ENCODE assay signal across 8 cellular contexts in genomic region chr14:93116676-93117200, GRCh38. TPM values are rescaled to one million over a fixed set of nuclear protein-coding genes. Genes with fewer than 3 reads are reported as not detected.
A peak's percentile ranks its signal among the peaks of the same experiment; 100 is the strongest.
DNase-seq lines count a peak whose midpoint lies in the region; ATAC-seq, FAIRE-seq and TF ChIP-seq lines count a peak whose summit lies in the region.

No MANE protein-coding gene starts in this region.

- no peaks in the 10 kb centered on the region for H3K9me3 ChIP-seq in CD4-positive, CD25-positive, alpha-beta regulatory T cell (ENCODE audit: control insufficient read depth in 2 of 2, low read length in 2 of 2)
- H3K9me3 ChIP-seq in OCI-LY3 (ENCODE audit: insufficient read depth, low read length), result no peaks in the 10 kb centered on the region
- H3K9me3 ChIP-seq in H1 (ENCODE audit: insufficient read depth in 2 of 2, low read depth in 1 of 2, low read length in 1 of 2), result no peaks in the 10 kb centered on the region
- H3K9me3 ChIP-seq in osteoblast (ENCODE audit: low read depth, low read length), result no peaks in the 10 kb centered on the region
- H3K9me3 ChIP-seq in aorta (ENCODE audit: control insufficient read depth, low read length), result no peaks in the 10 kb centered on the region

- H3K27me3 Mint-ChIP-seq in CD4-positive, CD25-positive, alpha-beta regulatory T cell, result peaks cover 15% of the 10 kb centered on the region

- H3K4me3 Mint-ChIP-seq in CD4-positive, CD25-positive, alpha-beta regulatory T cell, result peak overlapping the region; percentile 79 to 85 (median 82)

- H3K27me3 ChIP-seq in CD4-positive, CD25-positive, alpha-beta regulatory T cell (ENCODE audit: control insufficient read depth, insufficient read depth, low read length), result no peaks in the 10 kb centered on the region
- H3K27me3 ChIP-seq in OCI-LY3 (ENCODE audit: low read depth, low read length) (no peaks in the 10 kb centered on the region), H1 (replicated peaks in 1 of 4; ENCODE audit: control insufficient read depth in 3 of 4, extremely low read depth in 1 of 4, insufficient read depth in 3 of 4, low read length in 3 of 4) (no peaks in the 10 kb centered on the region), osteoblast (ENCODE audit: insufficient read depth, low read length) (no peaks in the 10 kb centered on the region), aorta (ENCODE audit: control insufficient read depth in 1 of 2, insufficient read depth in 2 of 2, low read length in 1 of 2) (no peaks in the 10 kb centered on the region)

- H4K8ac ChIP-seq in H1 (ENCODE audit: extremely low read depth, insufficient read depth, low read length), result no peak overlapping the region

- H3K9ac ChIP-seq in OCI-LY3 (ENCODE audit: low read length) (peak overlapping the region; percentile 90), H1 (replicated peaks in 1 of 4; ENCODE audit: extremely low read depth in 1 of 4, low read depth in 3 of 4, low read length in 3 of 4) (peak overlapping the region in 2 of 4 experiments; percentile 39 to 46; a peak in 2 of 7 replicates)

- no peak overlapping the region for H4K91ac ChIP-seq in H1 (replicated peaks; ENCODE audit: insufficient read length, low read length)

- ATAC-seq in CD4-positive, CD25-positive, alpha-beta regulatory T cell (ENCODE audit: low read depth in 2 of 2), result no peak
- ATAC-seq in aorta (ENCODE audit: low FRiP score), result no peak
- no peak for ATAC-seq in HG03342 (IDR thresholded peaks at IDR 0.05; ENCODE audit: unreplicated experiment)

- no peak overlapping the region for H2BK120ac ChIP-seq in H1 (replicated peaks; ENCODE audit: low read depth, low read length)

- H3K36me3 ChIP-seq in CD4-positive, CD25-positive, alpha-beta regulatory T cell (ENCODE audit: control insufficient read depth, insufficient read depth, low read length), result no peaks in the 10 kb centered on the region
- H3K36me3 ChIP-seq in OCI-LY3 (replicated peaks; ENCODE audit: low read depth, low read length) (no peaks in the 10 kb centered on the region), H1 (ENCODE audit: control insufficient read depth in 2 of 4, insufficient read depth in 4 of 4, low read length in 3 of 4) (no peaks in the 10 kb centered on the region), osteoblast (ENCODE audit: insufficient read depth, low read length) (no peaks in the 10 kb centered on the region), aorta (ENCODE audit: control insufficient read depth in 1 of 2, insufficient read depth in 2 of 2, low read length in 1 of 2) (no peaks in the 10 kb centered on the region)

- no peak overlapping the region for H2AK5ac ChIP-seq in H1 (ENCODE audit: low read depth, low read length)

- no peak for TF ChIP-seq POLR2A in H1 (IDR thresholded peaks at IDR 0.05; ENCODE audit: control extremely low read depth in 1 of 2, low read depth in 2 of 2, low read length in 2 of 2)

- H3K36me3 Mint-ChIP-seq in CD4-positive, CD25-positive, alpha-beta regulatory T cell, result no peaks in the 10 kb centered on the region

- no peak overlapping the region for H4K5ac ChIP-seq in H1 (ENCODE audit: insufficient read length, low read depth, low read length)

- no peak overlapping the region for H3K14ac ChIP-seq in H1 (ENCODE audit: insufficient read length)

- H3K4me1 Mint-ChIP-seq in CD4-positive, CD25-positive, alpha-beta regulatory T cell, result peaks cover 8 to 33% (median 18%) of the 10 kb centered on the region in 4 donors

- peak overlapping the region; percentile 71 for H3K18ac ChIP-seq in H1 (ENCODE audit: extremely low read depth, low read length)

- H2AFZ ChIP-seq in OCI-LY3 (ENCODE audit: low read depth, low read length) (peak overlapping the region; percentile 77; the same call in 1 of the 2 replicates), H1 (ENCODE audit: low read length) (peak overlapping the region; percentile 24), osteoblast (ENCODE audit: low read length) (peak overlapping the region; percentile 90)

- CTCF ChIA-PET in H1 (lab: Charles Lee; ENCODE audit: partially characterized antibody), result interaction anchor here (0.6 to 3.7 kb wide), 15 partner anchors 9 to 282 kb away, joined by 3 to 24 read pairs (median 4); no protein-coding TSS in a partner anchor

- DNase-seq in CD4-positive, CD25-positive, alpha-beta regulatory T cell, result no peak
- DNase-seq in H1 (ENCODE audit: low read depth in 1 of 2, low spot score in 2 of 2) (no peak), osteoblast (ENCODE audit: insufficient read length, low spot score, missing footprints) (no peak), aorta (no peak), DMS114 treated with DMSO at 0.1 percent for 48 hours (lab: John Stamatoyannopoulos, UW; ENCODE audit: unreplicated experiment) (no peak), middle frontal gyrus (ENCODE audit: extremely low spot score, low spot score) (no peak)

- peaks cover 36% of the 10 kb centered on the region for H3K4me1 ChIP-seq in CD4-positive, CD25-positive, alpha-beta regulatory T cell (ENCODE audit: control insufficient read depth, insufficient read depth, low read length, poor library complexity, severe bottlenecking)
- H3K4me1 ChIP-seq in OCI-LY3 (ENCODE audit: low read length) (peaks cover 32% of the 10 kb centered on the region), H1 (replicated peaks in 1 of 4; ENCODE audit: control insufficient read depth in 3 of 4, insufficient read depth in 4 of 4, low read length in 3 of 4) (peaks cover 8 to 11% (median 9%) of the 10 kb centered on the region in 4 experiments), osteoblast (ENCODE audit: insufficient read depth, low read length) (peaks cover 20% of the 10 kb centered on the region), aorta (ENCODE audit: control insufficient read depth in 1 of 2, insufficient read depth in 2 of 2, low read length in 2 of 2) (no peaks in the 10 kb centered on the region)

- H3K79me1 ChIP-seq in H1 (ENCODE audit: low read depth, low read length), result peaks cover 2% of the 10 kb centered on the region; the same call in 1 of the 2 replicates

- WGBS in H1 (ENCODE audit: extremely low coverage in 1 of 2, insufficient coverage in 1 of 2, insufficient read length in 1 of 2, insufficient replicate concordance in 2 of 2, low coverage in 1 of 2, low lambda C conversion rate in 2 of 2, missing lambda C conversion rate in 1 of 2), 2 experiments, result 87% methylated on average over 11 of the region's 11 CpGs; no CpG with 5 or more reads in 1 of the 2 experiments
- 92 to 95% methylated on average over 11 of the region's 11 CpGs for WGBS in aorta, 2 donors

- POLR2A ChIA-PET in H1 (lab: Charles Lee; ENCODE audit: partially characterized antibody), result interaction anchor here (1.1 to 2.2 kb wide), 3 partner anchors 10 to 17 kb away, joined by 3 to 7 read pairs (median 5); no protein-coding TSS in a partner anchor

- intact Hi-C loops in aorta (cut with DNase I), result no loop called here

- peaks cover 11% of the 10 kb centered on the region for H3K23me2 ChIP-seq in H1 (ENCODE audit: low read depth, low read length)

- no peak for TF ChIP-seq RAD21 in H1 (IDR thresholded peaks at IDR 0.05 in 1 of 2, conservative IDR thresholded peaks at IDR 0.05 in 1 of 2; ENCODE audit: low read depth in 2 of 2, low read length in 2 of 2)

- H3K9me3 Mint-ChIP-seq in CD4-positive, CD25-positive, alpha-beta regulatory T cell, result peaks cover 0 to 2% (median 0%) of the 10 kb centered on the region in 7 donors

- TF ChIP-seq CTCF in OCI-LY3 (IDR thresholded peaks at IDR 0.05; ENCODE audit: low read depth, low read length) (no peak), H1 (IDR thresholded peaks at IDR 0.05; ENCODE audit: control extremely low read depth in 1 of 3, insufficient read depth in 1 of 3, low read depth in 1 of 3, low read length in 3 of 3) (no peak), osteoblast (IDR thresholded peaks at IDR 0.05; ENCODE audit: extremely low read depth, low read depth, low read length) (no peak)

- H3K4me2 ChIP-seq in OCI-LY3 (ENCODE audit: low read length), result peak overlapping the region; percentile 99
- H3K4me2 ChIP-seq in H1 (ENCODE audit: insufficient read depth in 1 of 2, low read depth in 2 of 2, low read length in 2 of 2), result peak overlapping the region; percentile 76 to 81
- H3K4me2 ChIP-seq in osteoblast (ENCODE audit: insufficient read depth, low read length), result peak overlapping the region; percentile 88

- FAIRE-seq in H1 (lab: Jason Lieb, UNC), result no peak

- H2BK5ac ChIP-seq in H1 (ENCODE audit: low read depth, low read length), result no peak overlapping the region

- H3K4ac ChIP-seq in H1 (replicated peaks; ENCODE audit: insufficient read length, low read depth, low read length), result no peak overlapping the region

- peak overlapping the region; percentile 62 for H3K4me3 ChIP-seq in CD4-positive, CD25-positive, alpha-beta regulatory T cell (ENCODE audit: low read depth, low read length)
- peak overlapping the region; percentile 89 for H3K4me3 ChIP-seq in OCI-LY3 (ENCODE audit: low read length)
- peak overlapping the region; percentile 64 to 94 (median 80); a peak in 6 of 8 replicates for H3K4me3 ChIP-seq in H1 (ENCODE audit: extremely low read depth in 1 of 4, insufficient read depth in 2 of 4, low read depth in 3 of 4, low read length in 4 of 4)
- H3K4me3 ChIP-seq in osteoblast (ENCODE audit: insufficient read depth, low read length), result peak overlapping the region; percentile 77
- H3K4me3 ChIP-seq in aorta (ENCODE audit: low read length in 2 of 2), result no peak overlapping the region

- H3K27ac Mint-ChIP-seq in CD4-positive, CD25-positive, alpha-beta regulatory T cell, result peak overlapping the region in 1 of 3 donors; percentile 44

- H3K23ac ChIP-seq in H1 (ENCODE audit: insufficient read length), result no peak overlapping the region

- TF ChIP-seq EP300 in H1 (IDR thresholded peaks at IDR 0.05; ENCODE audit: borderline replicate concordance in 1 of 2, low read depth in 2 of 2, low read length in 2 of 2), result no peak

- H4K20me1 ChIP-seq in OCI-LY3 (ENCODE audit: insufficient read depth, low read length) (peaks cover 4% of the 10 kb centered on the region; the same call in 1 of the 2 replicates), H1 (replicated peaks in 1 of 2; ENCODE audit: control insufficient read depth in 1 of 2, insufficient read depth in 2 of 2, low read length in 2 of 2) (peaks cover 6 to 8% of the 10 kb centered on the region in 2 experiments), osteoblast (ENCODE audit: insufficient read depth, low read length) (peaks cover 18% of the 10 kb centered on the region)

- H3K27ac ChIP-seq in CD4-positive, CD25-positive, alpha-beta regulatory T cell (ENCODE audit: insufficient read depth, low read length, poor library complexity, severe bottlenecking), result peak overlapping the region; percentile 75
- H3K27ac ChIP-seq in OCI-LY3 (ENCODE audit: low read length), result peak overlapping the region; percentile 66
- H3K27ac ChIP-seq in H1 (ENCODE audit: low read depth, low read length), result no peak overlapping the region
- H3K27ac ChIP-seq in osteoblast (ENCODE audit: low read depth, low read length), result no peak overlapping the region
- peak overlapping the region in 1 of 2 donors; percentile 13 for H3K27ac ChIP-seq in aorta (ENCODE audit: low read depth in 1 of 2, low read length in 2 of 2)

- H3K79me2 ChIP-seq in OCI-LY3 (ENCODE audit: low read length), result peaks cover 10% of the 10 kb centered on the region; the same call in 1 of the 2 replicates
- peaks cover 4 to 29% of the 10 kb centered on the region in 2 experiments; a peak in 3 of 4 replicates for H3K79me2 ChIP-seq in H1 (ENCODE audit: control insufficient read depth in 1 of 2, insufficient read depth in 2 of 2, low read length in 2 of 2)
- no peaks in the 10 kb centered on the region for H3K79me2 ChIP-seq in osteoblast (ENCODE audit: insufficient read depth, low read length)

- H2BK20ac ChIP-seq in H1 (ENCODE audit: low read length), result no peak overlapping the region

- no peak overlapping the region for H3K56ac ChIP-seq in H1 (replicated peaks; ENCODE audit: insufficient read length, low read depth, low read length)

- peak overlapping the region; percentile 29; the same call in 1 of the 2 replicates for H2BK12ac ChIP-seq in H1 (ENCODE audit: low read depth, low read length)

- H2BK15ac ChIP-seq in H1 (ENCODE audit: low read length), result 0 out of 2 replicates have a peak overlapping the region, but pooled peaks have one; percentile 2

RNA-seq across cellular contexts. Expression of gene ITPK1, which starts 1.0 kb away (rescaled TPM):
- 54.1 TPM for total RNA-seq in CD4-positive, CD25-positive, alpha-beta regulatory T cell
- 10 to 100 TPM; 19.5 to 24.5 (median 21.3) TPM for polyA plus RNA-seq in CD4-positive, CD25-positive, alpha-beta regulatory T cell
- 143 and 148 TPM in 2 replicates for total RNA-seq in H1 (2021; fragmentation: NEBNext Ultra II Directional; extraction: Animal tissue kit (Norgen Biotek cat#: 25700))
- polyA plus RNA-seq in H1 (2011; rRNA removed) (108 and 114 TPM in 2 replicates), aorta (10 to 100 TPM; 39.7 to 57.5 TPM)
- 87.6 TPM for polyA plus RNA-seq in H1 (2011; cell fraction: cytosol; rRNA removed)
- polyA plus RNA-seq in H1 (2011; cell fraction: nucleus; rRNA removed), result 123 TPM
- polyA plus RNA-seq in H1 (2012, experiment 1 of 2), result 86.3 to 118 TPM (median 110 TPM) in 4 replicates
- polyA plus RNA-seq in H1 (2012, experiment 2 of 2), result 103 TPM
- polyA plus RNA-seq in H1 (2013, experiment 1 of 2), result 62.3 TPM
- 61.5 TPM for polyA plus RNA-seq in H1 (2013, experiment 2 of 2)
- 278 and 326 TPM in 2 replicates for polyA minus RNA-seq in H1 (2011; rRNA and poly(A)+ RNA removed)
- polyA minus RNA-seq in H1 (2011; cell fraction: cytosol; rRNA and poly(A)+ RNA removed), result 85.3 TPM
- 55.2 TPM for polyA minus RNA-seq in H1 (2011; cell fraction: nucleus; rRNA and poly(A)+ RNA removed)
- total RNA-seq in osteoblast (25.0 and 25.3 TPM in 2 replicates), aorta (10 to 100 TPM; 50.8 to 69.5 TPM)

Comparison
In these comparisons a context has a peak if more than half of its experiments do, and no peak if none do; other contexts are left out.
1. H3K27ac ChIP-seq: peak in CD4-positive, CD25-positive, alpha-beta regulatory T cell (single experiment) and OCI-LY3 (single experiment); none in H1 (single experiment) and osteoblast (single experiment).
2. H3K4me3 ChIP-seq: peak in CD4-positive, CD25-positive, alpha-beta regulatory T cell (single experiment), OCI-LY3 (single experiment), H1 (4 of 4) and osteoblast (single experiment); none in aorta (0 of 2).
3. H2AFZ ChIP-seq: peak in every context shown above with its lines; median percentile 90 in osteoblast; 77 in OCI-LY3; 24 in H1.
4. Peak in every context shown above with its lines, with median percentiles within 50 percentile points of each other: H3K4me2 ChIP-seq.